23 cellular contexts compared by ENCODE assay signal in genomic region chr3:174302746-174303315, GRCh38.
DNase-seq lines count a peak whose midpoint lies in the region; FAIRE-seq and TF ChIP-seq lines count a peak whose summit lies in the region.
"Had no signal": no experiment of that assay in that cellular context is flagged by ENCODE, and none has a peak within 500 bp of the region (broad histone marks: within the 10 kb centered on the region; RNA-seq: fewer than 3 reads in every experiment).

No MANE protein-coding gene starts in this region.

- H3K4me2 ChIP-seq in H9 (ENCODE audit: insufficient read depth, insufficient read length, low read length) (no peak overlapping the region), osteoblast (ENCODE audit: insufficient read depth, low read length) (no peak overlapping the region)
- H3K4me2 ChIP-seq: BLaER1 had no signal

- no peak overlapping the region for H3K9ac ChIP-seq in H9 (ENCODE audit: extremely low read depth, insufficient read length, low read length)
- H3K9ac ChIP-seq: BLaER1 had no signal

- no peak overlapping the region for H4K91ac ChIP-seq in H9 (ENCODE audit: insufficient read length, low read depth, low read length)

- H3K4me3 ChIP-seq in bronchial epithelial cell (ENCODE audit: low read depth, low read length) (no peak overlapping the region), osteoblast (ENCODE audit: insufficient read depth, low read length) (no peak overlapping the region)
- H3K4me3 ChIP-seq: BLaER1 had no signal

- H2BK20ac ChIP-seq in H9 (ENCODE audit: low read depth, low read length, poor library complexity, severe bottlenecking), result no peak overlapping the region

- H4K20me1 ChIP-seq in H9 (ENCODE audit: control insufficient read depth, insufficient read depth, insufficient read length), result no peaks in the 10 kb centered on the region
- no peaks in the 10 kb centered on the region for H4K20me1 ChIP-seq in osteoblast (ENCODE audit: insufficient read depth, low read length)
- H4K20me1 ChIP-seq: BLaER1 had no signal

- no peaks in the 10 kb centered on the region for H3K79me1 ChIP-seq in H9 (ENCODE audit: insufficient read depth, low read depth, low read length, poor library complexity, severe bottlenecking)

- H3K23me2 ChIP-seq in H9 (ENCODE audit: insufficient read length, low read depth, low read length, poor library complexity, severe bottlenecking), result no peaks in the 10 kb centered on the region

- H4K5ac ChIP-seq in H9 (ENCODE audit: insufficient read length, low read depth, low read length), result no peak overlapping the region

- no peak overlapping the region for H2BK5ac ChIP-seq in H9 (ENCODE audit: insufficient read length, low read length)

- no peak for TF ChIP-seq CTCF in H9 (conservative IDR thresholded peaks at IDR 0.05)
- TF ChIP-seq CTCF in bronchial epithelial cell (IDR thresholded peaks at IDR 0.05; ENCODE audit: insufficient read depth, low read length, severe bottlenecking), result no peak
- no peak for TF ChIP-seq CTCF in osteoblast (IDR thresholded peaks at IDR 0.05; ENCODE audit: extremely low read depth, low read depth, low read length)
- TF ChIP-seq CTCF in CD14-positive monocyte (IDR thresholded peaks at IDR 0.05), result no peak

- H3K23ac ChIP-seq in H9 (ENCODE audit: insufficient read length, low read depth, low read length), result no peak overlapping the region

- H3K4me1 Mint-ChIP-seq in H9 (peaks cover 5 to 11% of the 10 kb centered on the region in 2 experiments; a peak in 3 of 4 replicates), CD14-positive monocyte (no peaks in the 10 kb centered on the region)

- H3K27me3 ChIP-seq in H9 (ENCODE audit: insufficient read depth, low read length) (no peaks in the 10 kb centered on the region; the same call in 1 of the 2 replicates), bronchial epithelial cell (ENCODE audit: control insufficient read depth, insufficient read depth, low read length) (no peaks in the 10 kb centered on the region), osteoblast (ENCODE audit: insufficient read depth, low read length) (no peaks in the 10 kb centered on the region)
- H3K27me3 ChIP-seq: BE2C, BLaER1 had no signal

- H3K27ac Mint-ChIP-seq in H9 (no peak overlapping the region), CD14-positive monocyte (no peak overlapping the region)
- H3K27ac Mint-ChIP-seq: CD4-positive, alpha-beta T cell; CD8-positive, alpha-beta T cell had no signal

- DNase-seq in H9, result no peak
- no peak for DNase-seq in bronchial epithelial cell (ENCODE audit: low read depth)
- DNase-seq in osteoblast (ENCODE audit: insufficient read length, low spot score, missing footprints), result peak; percentile 6
- no peak for DNase-seq in posterior vena cava (ENCODE audit: low spot score)
- DNase-seq in CD14-positive monocyte (ENCODE audit: low spot score), result no peak
- DNase-seq in stimulated activated CD4-positive, alpha-beta T cell treated with anti-CD3 and anti-CD28 coated beads, Interleukin-12 subunit alpha, Interleukin-12 subunit beta, amount 100 ng/mL, for 4 hours, result no peak
- DNase-seq in HPDE6-E6E7 (ENCODE audit: extremely low spot score), result no peak
- DNase-seq: 8988T; ACHN; BE2C; C1 segment of cervical spinal cord; Caco-2; Calu3; CD4-positive, alpha-beta T cell; CD8-positive, alpha-beta T cell; DMS79 treated with DMSO at 0.1 percent for 48 hours; GF-D8 had no signal

- H3K56ac ChIP-seq in H9 (ENCODE audit: insufficient read length, low read depth, low read length), result no peak overlapping the region

- H3K4me1 ChIP-seq in H9 (ENCODE audit: insufficient read depth, low read length) (peaks cover 3% of the 10 kb centered on the region; the same call in 1 of the 2 replicates), osteoblast (ENCODE audit: insufficient read depth, low read length) (no peaks in the 10 kb centered on the region)
- H3K4me1 ChIP-seq: BE2C, BLaER1 had no signal

- no peak overlapping the region for H3K27ac ChIP-seq in H9 (ENCODE audit: insufficient read length, low read depth, low read length)
- no peak overlapping the region for H3K27ac ChIP-seq in osteoblast (ENCODE audit: low read depth, low read length)
- H3K27ac ChIP-seq: BLaER1 had no signal

- H3K9me3 Mint-ChIP-seq in H9 (no peaks in the 10 kb centered on the region; a peak in 1 of 5 replicates), CD14-positive monocyte (peaks cover 0 to 8% (median 3%) of the 10 kb centered on the region in 7 donors)
- H3K9me3 Mint-ChIP-seq: CD4-positive, alpha-beta T cell had no signal

- H3K27me3 Mint-ChIP-seq in H9 (ENCODE audit: low read depth) (no peaks in the 10 kb centered on the region), CD14-positive monocyte (ENCODE audit: low read depth in 3 of 3) (peaks cover 0 to 1% (median 0%) of the 10 kb centered on the region in 3 donors)
- H3K27me3 Mint-ChIP-seq: CD4-positive, alpha-beta T cell had no signal

- H2BK15ac ChIP-seq in H9 (ENCODE audit: low read depth, low read length), result no peak overlapping the region

- intact Hi-C loops in posterior vena cava (cut with DNase I) (no loop called here), CD14-positive monocyte (cut with micrococcal nuclease) (no loop called here)

- H2AK5ac ChIP-seq in H9 (ENCODE audit: insufficient read length, low read length), result no peak overlapping the region

- no CpG with 5 or more reads among the region's 1 CpG for WGBS in H9 (ENCODE audit: extremely low coverage, insufficient read length, low lambda C conversion rate)

- no peak overlapping the region for H3K14ac ChIP-seq in H9 (ENCODE audit: insufficient read depth, low read length)

- no peaks in the 10 kb centered on the region for H3K79me2 ChIP-seq in H9 (ENCODE audit: insufficient read depth, low read length)
- no peaks in the 10 kb centered on the region for H3K79me2 ChIP-seq in osteoblast (ENCODE audit: insufficient read depth, low read length)

- no peak overlapping the region for H2AFZ ChIP-seq in H9 (ENCODE audit: low read length)
- no peak overlapping the region for H2AFZ ChIP-seq in osteoblast (ENCODE audit: low read length)

- H3K18ac ChIP-seq in H9 (ENCODE audit: insufficient read length, low read depth, low read length), result no peak overlapping the region

- H2BK12ac ChIP-seq in H9 (ENCODE audit: insufficient read length, low read depth, low read length), result no peak overlapping the region

- H4K8ac ChIP-seq in H9 (replicated peaks; ENCODE audit: insufficient read length, low read depth, low read length), result peak overlapping the region; percentile 51

- no peak overlapping the region for H2BK120ac ChIP-seq in H9 (ENCODE audit: low read depth, low read length, poor library complexity, severe bottlenecking)

- no peaks in the 10 kb centered on the region for H3K36me3 ChIP-seq in bronchial epithelial cell (ENCODE audit: control insufficient read depth, insufficient read depth, low read length)
- H3K36me3 ChIP-seq in osteoblast (ENCODE audit: insufficient read depth, low read length), result no peaks in the 10 kb centered on the region
- H3K36me3 ChIP-seq: BE2C, BLaER1 had no signal

- H3K36me3 Mint-ChIP-seq in H9 (ENCODE audit: insufficient read depth in 1 of 3, low read depth in 3 of 3), result no peaks in the 10 kb centered on the region
- H3K36me3 Mint-ChIP-seq in CD14-positive monocyte, result no peaks in the 10 kb centered on the region
- H3K36me3 Mint-ChIP-seq: CD8-positive, alpha-beta T cell had no signal

- peak; percentile 52 for FAIRE-seq in bronchial epithelial cell (lab: Jason Lieb, UNC)
- FAIRE-seq: A204.1, D721Med, G401.6, GM12891, GM19239 had no signal

- H3K4me3 Mint-ChIP-seq in H9 (no peak overlapping the region), CD14-positive monocyte (peak overlapping the region in 1 of 2 donors; percentile 3)
- H3K4me3 Mint-ChIP-seq: CD4-positive, alpha-beta T cell; CD8-positive, alpha-beta T cell had no signal

- no peak overlapping the region for H3T11ph ChIP-seq in H9 (ENCODE audit: low read length)

- no peaks in the 10 kb centered on the region for H3K9me3 ChIP-seq in H9 (ENCODE audit: control insufficient read depth, low read depth, low read length)
- no peaks in the 10 kb centered on the region for H3K9me3 ChIP-seq in osteoblast (ENCODE audit: low read depth, low read length)
- H3K9me3 ChIP-seq: BE2C, BLaER1, Caco-2 had no signal

- H3K4ac ChIP-seq in H9 (ENCODE audit: low read depth, low read length), result no peak overlapping the region
